In genomic region chr5:169299146-169299545, GRCh38 we compare ENCODE assay signal across 16 cellular contexts. TPM values are rescaled to one million over a fixed set of nuclear protein-coding genes. Genes with fewer than 3 reads are reported as not detected.
DNase-seq lines count a peak whose midpoint lies in the region; ATAC-seq and TF ChIP-seq lines count a peak whose summit lies in the region.
"Had no signal": no experiment of that assay in that cellular context is flagged by ENCODE, and none has a peak within 500 bp of the region (broad histone marks: within the 10 kb centered on the region; RNA-seq: fewer than 3 reads in every experiment).

No MANE protein-coding gene starts in this region.

- H3K27me3 Mint-ChIP-seq in MCF 10A (ENCODE audit: insufficient read depth, unreplicated experiment), result no peaks in the 10 kb centered on the region

- no peaks in the 10 kb centered on the region for H3K9me3 ChIP-seq in breast epithelium
- no peaks in the 10 kb centered on the region for H3K9me3 ChIP-seq in parathyroid adenoma (ENCODE audit: control insufficient read depth, low read length)
- no peaks in the 10 kb centered on the region for H3K9me3 ChIP-seq in vagina

- H3K9me3 Mint-ChIP-seq in MCF 10A (ENCODE audit: unreplicated experiment), result no peaks in the 10 kb centered on the region
- H3K9me3 Mint-ChIP-seq: activated T-cell treated with anti-CD3 and anti-CD28 coated beads, Interleukin-2, amount 50 U/mL, for 24 hours had no signal

- no peak for DNase-seq in breast epithelium (ENCODE audit: low spot score in 2 of 2)
- no peak for DNase-seq in MCF 10A (ENCODE audit: unreplicated experiment)
- DNase-seq in fibroblast of the aortic adventitia (ENCODE audit: low read depth), result no peak
- no peak for DNase-seq in vagina (ENCODE audit: extremely low spot score in 2 of 2)
- DNase-seq in NCI-H187 treated with DMSO at 0.1 percent for 48 hours (lab: John Stamatoyannopoulos, UW), result no peak
- DNase-seq in cortex of kidney (lab: John Stamatoyannopoulos, UW), result no peak
- DNase-seq: activated T-cell treated with anti-CD3 and anti-CD28 coated beads, Interleukin-2, amount 50 U/mL, for 24 hours; brain microvascular endothelial cell; erythroblast; NCI-H2029 treated with DMSO at 0.1 percent for 48 hours; stimulated activated CD4-positive, alpha-beta T cell treated with anti-CD3 and anti-CD28 coated beads, Interleukin-1b, Interleukin-23, amount 100 ng/mL, for 48 hours; stimulated activated naive CD4-positive, alpha-beta T cell treated with Interleukin-2 at 50 U/mL for 16 hours; SW 1271 had no signal

- TF ChIP-seq POLR2A in breast epithelium (IDR thresholded peaks at IDR 0.05) (no peak), vagina (IDR thresholded peaks at IDR 0.05) (no peak)

- H3K27ac ChIP-seq in breast epithelium (peak overlapping the region; percentile 36 to 87), parathyroid adenoma (peak overlapping the region; percentile 86), vagina (peak overlapping the region; percentile 73)
- H3K27ac ChIP-seq: brain microvascular endothelial cell had no signal

- CTCF ChIA-PET in MCF 10A (lab: Yijun Ruan, JAX), result interaction anchor here (1.5 kb wide), 1 partner anchor 312 kb away, joined by 6 read pairs; no protein-coding TSS in a partner anchor

- no peak overlapping the region for H3K9ac ChIP-seq in parathyroid adenoma

- H3K4me2 ChIP-seq in parathyroid adenoma (ENCODE audit: low read length), result peak overlapping the region; percentile 86

- H2AFZ ChIP-seq in parathyroid adenoma, result peak overlapping the region; percentile 35

- no TSS peak for BruUV-seq in MCF 10A (replicated peaks; lab: Mats Ljungman, UMichigan)

- POLR2A ChIA-PET in MCF 10A (lab: Yijun Ruan, JAX), result no interaction called here

- H3K4me1 Mint-ChIP-seq in MCF 10A (ENCODE audit: insufficient read depth, unreplicated experiment), result peaks cover 17% of the 10 kb centered on the region

- peak overlapping the region; percentile 57 to 88 (median 64) for H3K4me3 ChIP-seq in breast epithelium
- peak overlapping the region; percentile 86 for H3K4me3 ChIP-seq in fibroblast of the aortic adventitia (ENCODE audit: low read depth, low read length)
- peak overlapping the region; percentile 87 for H3K4me3 ChIP-seq in parathyroid adenoma (ENCODE audit: low read depth, low read length)
- H3K4me3 ChIP-seq in vagina, result peak overlapping the region; percentile 56 to 70
- H3K4me3 ChIP-seq: K562 had no signal

- H3K27me3 ChIP-seq in breast epithelium (peaks cover 0 to 15% of the 10 kb centered on the region in 2 donors), parathyroid adenoma (ENCODE audit: control insufficient read depth, insufficient read depth, low read length) (no peaks in the 10 kb centered on the region), vagina (no peaks in the 10 kb centered on the region)

- no peaks in the 10 kb centered on the region for H3K36me3 ChIP-seq in breast epithelium
- H3K36me3 ChIP-seq in parathyroid adenoma (ENCODE audit: control insufficient read depth, insufficient read depth, low read length), result no peaks in the 10 kb centered on the region
- no peaks in the 10 kb centered on the region for H3K36me3 ChIP-seq in vagina
- H3K36me3 ChIP-seq: brain microvascular endothelial cell had no signal

- intact Hi-C loops in breast epithelium (cut with DNase I; ENCODE audit: low total_unique reads), result no loop called here
- intact Hi-C loops in MCF 10A (cut with micrococcal nuclease), result no loop called here
- intact Hi-C loops in vagina (cut with DNase I), result loop anchor here (10.0 kb wide), 1 partner anchor 134 kb away; no protein-coding TSS in a partner anchor

- no peak overlapping the region for H3K4me3 Mint-ChIP-seq in MCF 10A (ENCODE audit: unreplicated experiment)
- H3K4me3 Mint-ChIP-seq: activated T-cell treated with anti-CD3 and anti-CD28 coated beads, Interleukin-2, amount 50 U/mL, for 24 hours had no signal

- no peaks in the 10 kb centered on the region for H3K36me3 Mint-ChIP-seq in MCF 10A (ENCODE audit: insufficient read depth, unreplicated experiment)

- peaks cover 30% of the 10 kb centered on the region for H3K79me2 ChIP-seq in parathyroid adenoma

- no peaks in the 10 kb centered on the region for H3K4me1 ChIP-seq in breast epithelium
- peaks cover 9% of the 10 kb centered on the region for H3K4me1 ChIP-seq in parathyroid adenoma
- peaks cover 37% of the 10 kb centered on the region for H3K4me1 ChIP-seq in vagina

- no peak for TF ChIP-seq CTCF in breast epithelium (IDR thresholded peaks at IDR 0.05)
- no peak for TF ChIP-seq CTCF in MCF 10A (IDR thresholded peaks at IDR 0.05; ENCODE audit: unreplicated experiment)
- no peak for TF ChIP-seq CTCF in fibroblast of the aortic adventitia (IDR thresholded peaks at IDR 0.05; ENCODE audit: insufficient read depth, low read length)
- TF ChIP-seq CTCF in parathyroid adenoma (IDR thresholded peaks at IDR 0.05), result no peak
- no peak for TF ChIP-seq CTCF in vagina (IDR thresholded peaks at IDR 0.05)

- no peak for ATAC-seq in GM18517 (IDR thresholded peaks at IDR 0.05; ENCODE audit: unreplicated experiment)
- ATAC-seq: K562 had no signal

- H3K27ac Mint-ChIP-seq in MCF 10A (ENCODE audit: low read depth, unreplicated experiment), result no peak overlapping the region
- H3K27ac Mint-ChIP-seq: activated T-cell treated with anti-CD3 and anti-CD28 coated beads, Interleukin-2, amount 50 U/mL, for 24 hours had no signal

RNA-seq across cellular contexts. Expression of gene SLIT3, which starts 1.8 kb away (rescaled TPM):
- total RNA-seq in breast epithelium (100 to 1,000 TPM in 1 of 3 donors, 10 to 100 TPM in 2; 30.7 to 103 (median 54.1) TPM), MCF 10A (2022) (0.34 and 0.89 TPM in 2 replicates), fibroblast of the aortic adventitia (ENCODE audit: low replicate concordance) (52.5 and 65.3 TPM in 2 replicates), vagina (52.8 TPM)

Comparison
In these comparisons a context has a peak if more than half of its experiments do, and no peak if none do; other contexts are left out.
1. RNA of gene SLIT3, which starts 1.8 kb away (total RNA-seq): 52.5 to 65.3 TPM in fibroblast of the aortic adventitia, 30.7 to 103 TPM in breast epithelium and 52.8 TPM in vagina (single experiment); 0.34 to 0.89 TPM in MCF 10A; every median in the first group is over 10 times any median in the second.
2. Peak in every context shown above with its lines, with median percentiles within 50 percentile points of each other: H3K27ac ChIP-seq and H3K4me3 ChIP-seq.